In the genomic region with DNA sequence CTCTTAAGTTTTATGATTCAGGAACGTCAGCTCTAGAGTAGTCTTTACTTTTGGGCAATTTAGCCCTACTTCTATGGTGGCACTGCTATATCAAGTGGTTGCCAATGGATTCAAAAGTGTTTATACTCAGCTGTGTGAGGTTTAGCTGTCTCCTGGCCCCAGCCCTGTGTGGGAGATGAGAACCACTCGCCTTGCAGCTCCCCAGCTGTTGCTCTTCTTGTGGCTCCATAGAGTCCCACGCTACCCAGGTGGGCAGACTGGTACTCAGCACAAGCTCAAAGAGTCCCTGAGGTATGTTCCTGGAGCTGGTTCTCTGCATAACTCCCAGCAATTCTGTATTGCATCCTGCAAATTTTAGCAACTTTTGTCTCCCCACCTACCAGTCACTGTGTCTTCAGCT, we compare ENCODE assay signal across 36 cellular contexts. TPM values are rescaled to one million over a fixed set of nuclear protein-coding genes. Genes with fewer than 3 reads are reported as not detected.
"Had no signal": no experiment of that assay in that cellular context is flagged by ENCODE, and none has a peak within 500 bp of the region (broad histone marks: within the 10 kb centered on the region; RNA-seq: fewer than 3 reads in every experiment).

No MANE protein-coding gene starts in this region.

- H3K4me3 Mint-ChIP-seq: activated CD4-positive, alpha-beta memory T cell treated with anti-CD3 and anti-CD28 coated beads for 36 hours; activated CD4-positive, alpha-beta T cell treated with anti-CD3 and anti-CD28 coated beads for 36 hours; activated CD4-positive, alpha-beta T cell treated with anti-CD3 and anti-CD28 coated beads, Interleukin-2, amount 10 ng/mL, durations not matched to agents 24 days and 14 days; activated CD8-positive, alpha-beta memory T cell treated with anti-CD3 and anti-CD28 coated beads, Interleukin-2, amount 10 ng/mL, durations not matched to agents 7 days and 5 days; activated CD8-positive, alpha-beta T cell treated with anti-CD3 and anti-CD28 coated beads, Interleukin-2, amount 10 ng/mL, durations not matched to agents 7 days and 5 days; activated naive CD4-positive, alpha-beta T cell treated with anti-CD3 and anti-CD28 coated beads for 36 hours; activated naive CD4-positive, alpha-beta T cell treated with anti-CD3 and anti-CD28 coated beads, Interleukin-2, amount 50 U/mL, for 24 hours; activated naive CD8-positive, alpha-beta T cell treated with anti-CD3 and anti-CD28 coated beads for 36 hours; activated naive CD8-positive, alpha-beta T cell treated with anti-CD3 and anti-CD28 coated beads, Interleukin-2, amount 50 U/mL, for 24 hours; activated T-helper 1 cell treated with anti-CD3 and anti-CD28 coated beads, Interleukin-12 subunit alpha, Interleukin-12 subunit beta, Interleukin-2, Interleukin-4 antibody, amounts not matched to agents 30 ng/mL and 10 ng/mL and 1 ng/mL, durations not matched to agents 14 hours and 24 hours and 36 hours; brain had no signal

- DNase-seq: activated CD4-positive, alpha-beta memory T cell treated with anti-CD3 and anti-CD28 coated beads for 36 hours; activated CD4-positive, alpha-beta T cell treated with anti-CD3 and anti-CD28 coated beads for 36 hours; activated CD4-positive, alpha-beta T cell treated with anti-CD3 and anti-CD28 coated beads, Interleukin-2, amount 10 ng/mL, durations not matched to agents 24 days and 14 days; activated CD4-positive, CD25-positive, alpha-beta regulatory T cell; activated CD4-positive, CD25-positive, alpha-beta regulatory T cell treated with anti-CD3 and anti-CD28 coated beads, Interleukin-2, amount 50 U/mL, for 72 hours; activated CD8-positive, alpha-beta memory T cell treated with anti-CD3 and anti-CD28 coated beads, Interleukin-2, amount 10 ng/mL, durations not matched to agents 7 days and 5 days; activated CD8-positive, alpha-beta memory T cell treated with anti-CD3 and anti-CD28 coated beads, Interleukin-2, amount 50 U/mL, for 4 hours; activated CD8-positive, alpha-beta T cell treated with anti-CD3 and anti-CD28 coated beads, Interleukin-2, amount 10 ng/mL, durations not matched to agents 7 days and 5 days; activated effector memory CD4-positive, alpha-beta T cell treated with anti-CD3 and anti-CD28 coated beads, Interleukin-2, amount 50 U/mL, for 16 hours; activated naive CD4-positive, alpha-beta T cell treated with anti-CD3 and anti-CD28 coated beads for 36 hours; activated naive CD8-positive, alpha-beta T cell treated with anti-CD3 and anti-CD28 coated beads for 36 hours; activated naive CD8-positive, alpha-beta T cell treated with anti-CD3 and anti-CD28 coated beads, Interleukin-2, amount 50 U/mL, for 24 hours; activated T-cell treated with anti-CD3 and anti-CD28 coated beads, Interleukin-2, amount 50 U/mL, for 1 hour; activated T-cell treated with anti-CD3 and anti-CD28 coated beads, Interleukin-2, amount 50 U/mL, for 48 hours; adrenal gland; amygdala; central memory CD4-positive, alpha-beta T cell; cerebellar nuclear complex; colonic mucosa; effector CD8-positive, alpha-beta T cell; esophagus squamous epithelium; foreskin melanocyte; heart right ventricle had no signal

- H3K27ac Mint-ChIP-seq: activated CD4-positive, alpha-beta memory T cell treated with anti-CD3 and anti-CD28 coated beads for 36 hours; activated CD4-positive, alpha-beta T cell treated with anti-CD3 and anti-CD28 coated beads for 36 hours; activated CD4-positive, alpha-beta T cell treated with anti-CD3 and anti-CD28 coated beads, Interleukin-2, amount 10 ng/mL, durations not matched to agents 24 days and 14 days; activated CD8-positive, alpha-beta memory T cell treated with anti-CD3 and anti-CD28 coated beads, Interleukin-2, amount 10 ng/mL, durations not matched to agents 7 days and 5 days; activated CD8-positive, alpha-beta T cell treated with anti-CD3 and anti-CD28 coated beads, Interleukin-2, amount 10 ng/mL, durations not matched to agents 7 days and 5 days; activated naive CD4-positive, alpha-beta T cell treated with anti-CD3 and anti-CD28 coated beads for 36 hours; activated naive CD4-positive, alpha-beta T cell treated with anti-CD3 and anti-CD28 coated beads, Interleukin-2, amount 50 U/mL, for 24 hours; activated naive CD8-positive, alpha-beta T cell treated with anti-CD3 and anti-CD28 coated beads for 36 hours; activated naive CD8-positive, alpha-beta T cell treated with anti-CD3 and anti-CD28 coated beads, Interleukin-2, amount 50 U/mL, for 24 hours; activated T-helper 1 cell treated with anti-CD3 and anti-CD28 coated beads, Interleukin-12 subunit alpha, Interleukin-12 subunit beta, Interleukin-2, Interleukin-4 antibody, amounts not matched to agents 30 ng/mL and 10 ng/mL and 1 ng/mL, durations not matched to agents 14 hours and 24 hours and 36 hours; activated T-helper 2 cell treated with anti-CD3 and anti-CD28 coated beads, Interferon-gamma antibody, Interleukin-2, Interleukin-4, amounts not matched to agents 10 μg/mL and 5 μg/mL and 100 μg/mL, durations not matched to agents 14 hours and 24 hours and 36 hours; brain had no signal

- H3K9me3 Mint-ChIP-seq: activated CD4-positive, alpha-beta T cell treated with anti-CD3 and anti-CD28 coated beads, Interleukin-2, amount 10 ng/mL, durations not matched to agents 24 days and 14 days had no signal

- H3K36me3 Mint-ChIP-seq: activated CD4-positive, alpha-beta memory T cell treated with anti-CD3 and anti-CD28 coated beads for 36 hours; activated CD8-positive, alpha-beta memory T cell treated with anti-CD3 and anti-CD28 coated beads, Interleukin-2, amount 10 ng/mL, durations not matched to agents 7 days and 5 days; activated naive CD4-positive, alpha-beta T cell treated with anti-CD3 and anti-CD28 coated beads, Interleukin-2, amount 50 U/mL, for 24 hours; activated naive CD8-positive, alpha-beta T cell treated with anti-CD3 and anti-CD28 coated beads for 36 hours; brain had no signal

- H3K27me3 Mint-ChIP-seq: activated CD4-positive, alpha-beta memory T cell treated with anti-CD3 and anti-CD28 coated beads for 36 hours; activated CD4-positive, alpha-beta T cell treated with anti-CD3 and anti-CD28 coated beads for 36 hours; activated CD4-positive, alpha-beta T cell treated with anti-CD3 and anti-CD28 coated beads, Interleukin-2, amount 10 ng/mL, durations not matched to agents 24 days and 14 days; activated CD8-positive, alpha-beta memory T cell treated with anti-CD3 and anti-CD28 coated beads, Interleukin-2, amount 10 ng/mL, durations not matched to agents 7 days and 5 days; activated naive CD4-positive, alpha-beta T cell treated with anti-CD3 and anti-CD28 coated beads, Interleukin-2, amount 50 U/mL, for 24 hours; activated naive CD8-positive, alpha-beta T cell treated with anti-CD3 and anti-CD28 coated beads for 36 hours; activated naive CD8-positive, alpha-beta T cell treated with anti-CD3 and anti-CD28 coated beads, Interleukin-2, amount 50 U/mL, for 24 hours; brain had no signal

- H3K4me1 Mint-ChIP-seq: activated CD4-positive, alpha-beta T cell treated with anti-CD3 and anti-CD28 coated beads for 36 hours; activated CD4-positive, alpha-beta T cell treated with anti-CD3 and anti-CD28 coated beads, Interleukin-2, amount 10 ng/mL, durations not matched to agents 24 days and 14 days; activated CD8-positive, alpha-beta memory T cell treated with anti-CD3 and anti-CD28 coated beads, Interleukin-2, amount 10 ng/mL, durations not matched to agents 7 days and 5 days; activated naive CD4-positive, alpha-beta T cell treated with anti-CD3 and anti-CD28 coated beads, Interleukin-2, amount 50 U/mL, for 24 hours; activated naive CD8-positive, alpha-beta T cell treated with anti-CD3 and anti-CD28 coated beads for 36 hours; activated naive CD8-positive, alpha-beta T cell treated with anti-CD3 and anti-CD28 coated beads, Interleukin-2, amount 50 U/mL, for 24 hours had no signal

RNA-seq across cellular contexts. Expression of a gene that starts 59.6 kb away (rescaled TPM):
- total RNA-seq: activated CD4-positive, alpha-beta memory T cell treated with anti-CD3 and anti-CD28 coated beads for 36 hours; activated CD4-positive, alpha-beta T cell treated with anti-CD3 and anti-CD28 coated beads for 36 hours; activated CD4-positive, alpha-beta T cell treated with anti-CD3 and anti-CD28 coated beads, Interleukin-2, amount 10 ng/mL, durations not matched to agents 24 days and 14 days; activated CD8-positive, alpha-beta memory T cell treated with anti-CD3 and anti-CD28 coated beads for 36 hours; activated CD8-positive, alpha-beta memory T cell treated with anti-CD3 and anti-CD28 coated beads, Interleukin-2, amount 10 ng/mL, durations not matched to agents 7 days and 5 days; activated CD8-positive, alpha-beta T cell treated with anti-CD3 and anti-CD28 coated beads, Interleukin-2, amount 10 ng/mL, durations not matched to agents 7 days and 5 days; activated naive CD4-positive, alpha-beta T cell treated with anti-CD3 and anti-CD28 coated beads for 36 hours; activated naive CD8-positive, alpha-beta T cell treated with anti-CD3 and anti-CD28 coated beads for 36 hours; activated T-helper 1 cell treated with anti-CD3 and anti-CD28 coated beads, Interleukin-12 subunit alpha, Interleukin-12 subunit beta, Interleukin-2, Interleukin-4 antibody, amounts not matched to agents 30 ng/mL and 10 ng/mL and 1 ng/mL, durations not matched to agents 14 hours and 24 hours and 36 hours; activated T-helper 2 cell treated with anti-CD3 and anti-CD28 coated beads, Interferon-gamma antibody, Interleukin-2, Interleukin-4, amounts not matched to agents 10 μg/mL and 5 μg/mL and 100 μg/mL, durations not matched to agents 14 hours and 24 hours and 36 hours; adrenal gland; ascending aorta; breast epithelium; colonic mucosa; dermis microvascular lymphatic vessel endothelial cell; endothelial cell of umbilical vein; esophagus squamous epithelium; fibroblast of lung; fibroblast of villous mesenchyme; glomerular endothelial cell; heart right ventricle; hepatocyte had no signal
